32 cellular contexts compared by ENCODE assay signal in genomic region chr12:121117226-121117777, GRCh38.
"Had no signal": no experiment of that assay in that cellular context is flagged by ENCODE, and none has a peak within 500 bp of the region (broad histone marks: within the 10 kb centered on the region; RNA-seq: fewer than 3 reads in every experiment).

No MANE protein-coding gene starts in this region.

- ATAC-seq: activated naive CD4-positive, alpha-beta T cell treated with anti-CD3 and anti-CD28 coated beads, Interleukin-2, amount 50 U/mL, for 72 hours; activated T-cell treated with anti-CD3 and anti-CD28 coated beads, Interleukin-2, amount 50 U/mL, for 72 hours; gastroesophageal sphincter; T-helper 17 cell had no signal

- H3K36me3 Mint-ChIP-seq: activated naive CD4-positive, alpha-beta T cell treated with anti-CD3 and anti-CD28 coated beads, Interleukin-2, amount 10 ng/mL, durations not matched to agents 7 days and 5 days; activated naive CD4-positive, alpha-beta T cell treated with anti-CD3 and anti-CD28 coated beads, Interleukin-2, amount 50 U/mL, for 72 hours; activated naive CD8-positive, alpha-beta T cell treated with anti-CD3 and anti-CD28 coated beads, Interleukin-2, amount 10 ng/mL, durations not matched to agents 7 days and 5 days had no signal

- H3K27me3 Mint-ChIP-seq: activated T-cell treated with anti-CD3 and anti-CD28 coated beads, Interleukin-2, amount 50 U/mL, for 24 hours had no signal

- DNase-seq: activated CD4-positive, alpha-beta memory T cell treated with anti-CD3 and anti-CD28 coated beads, Interleukin-2, amount 10 ng/mL, durations not matched to agents 7 days and 5 days; activated CD4-positive, alpha-beta T cell treated with anti-CD3 and anti-CD28 coated beads for 4 hours; activated CD4-positive, alpha-beta T cell treated with anti-CD3 and anti-CD28 coated beads, Interleukin-2, amount 10 ng/mL, durations not matched to agents 7 days and 5 days; activated CD4-positive, alpha-beta T cell treated with anti-CD3 and anti-CD28 coated beads, Interleukin-2, amount 50 U/mL, for 4 hours; activated CD4-positive, CD25-positive, alpha-beta regulatory T cell; activated CD4-positive, CD25-positive, alpha-beta regulatory T cell treated with anti-CD3 and anti-CD28 coated beads, Interleukin-2, amount 50 U/mL, for 72 hours; activated CD8-positive, alpha-beta memory T cell treated with anti-CD3 and anti-CD28 coated beads, Interleukin-2, amount 50 U/mL, for 48 hours; activated gamma-delta T cell; activated naive CD4-positive, alpha-beta T cell; activated naive CD4-positive, alpha-beta T cell treated with anti-CD3 and anti-CD28 coated beads, Interleukin-2, amount 10 ng/mL, durations not matched to agents 7 days and 5 days; activated naive CD8-positive, alpha-beta T cell treated with anti-CD3 and anti-CD28 coated beads, Interleukin-2, amount 10 ng/mL, durations not matched to agents 7 days and 5 days; activated T-cell treated with anti-CD3 and anti-CD28 coated beads for 4 hours; activated T-cell treated with anti-CD3 and anti-CD28 coated beads, Interleukin-2, amount 50 U/mL, for 24 hours; activated T-cell treated with anti-CD3 and anti-CD28 coated beads, Interleukin-2, amount 50 U/mL, for 72 hours; anterior cingulate cortex; caudate nucleus; cerebellar nuclear complex; colonic mucosa; effector CD8-positive, alpha-beta T cell; esophagus squamous epithelium; foreskin melanocyte; T-helper 1 cell; T-helper 17 cell; T1000; WERI-Rb-1 had no signal

- H3K36me3 ChIP-seq: colonic mucosa, esophagus squamous epithelium, gastroesophageal sphincter, WERI-Rb-1 had no signal

- H3K9me3 ChIP-seq: colonic mucosa, esophagus squamous epithelium, gastroesophageal sphincter had no signal

- H3K27ac Mint-ChIP-seq: activated CD4-positive, alpha-beta memory T cell treated with anti-CD3 and anti-CD28 coated beads, Interleukin-2, amount 10 ng/mL, durations not matched to agents 7 days and 5 days; activated CD4-positive, alpha-beta T cell treated with anti-CD3 and anti-CD28 coated beads, Interleukin-2, amount 10 ng/mL, durations not matched to agents 7 days and 5 days; activated naive CD4-positive, alpha-beta T cell treated with anti-CD3 and anti-CD28 coated beads, Interleukin-2, amount 10 ng/mL, durations not matched to agents 7 days and 5 days; activated naive CD4-positive, alpha-beta T cell treated with anti-CD3 and anti-CD28 coated beads, Interleukin-2, amount 50 U/mL, for 72 hours; activated naive CD8-positive, alpha-beta T cell treated with anti-CD3 and anti-CD28 coated beads, Interleukin-2, amount 10 ng/mL, durations not matched to agents 7 days and 5 days; activated T-cell treated with anti-CD3 and anti-CD28 coated beads, Interleukin-2, amount 50 U/mL, for 24 hours; activated T-cell treated with anti-CD3 and anti-CD28 coated beads, Interleukin-2, amount 50 U/mL, for 72 hours; T-helper 17 cell; T-helper 2 cell treated with Interferon-gamma antibody and Interleukin-4, amounts not matched to agents 5 μg/mL and 100 μg/mL, for 36 hours had no signal

- H3K4me3 Mint-ChIP-seq: activated CD4-positive, alpha-beta memory T cell treated with anti-CD3 and anti-CD28 coated beads, Interleukin-2, amount 10 ng/mL, durations not matched to agents 7 days and 5 days; activated CD4-positive, alpha-beta T cell treated with anti-CD3 and anti-CD28 coated beads, Interleukin-2, amount 10 ng/mL, durations not matched to agents 7 days and 5 days; activated naive CD4-positive, alpha-beta T cell treated with anti-CD3 and anti-CD28 coated beads, Interleukin-2, amount 10 ng/mL, durations not matched to agents 7 days and 5 days; activated naive CD8-positive, alpha-beta T cell treated with anti-CD3 and anti-CD28 coated beads, Interleukin-2, amount 10 ng/mL, durations not matched to agents 7 days and 5 days; activated T-cell treated with anti-CD3 and anti-CD28 coated beads, Interleukin-2, amount 50 U/mL, for 24 hours; activated T-cell treated with anti-CD3 and anti-CD28 coated beads, Interleukin-2, amount 50 U/mL, for 72 hours; T-helper 17 cell; T-helper 2 cell treated with Interferon-gamma antibody and Interleukin-4, amounts not matched to agents 5 μg/mL and 100 μg/mL, for 36 hours had no signal

- H3K4me3 ChIP-seq: colonic mucosa, esophagus squamous epithelium, gastroesophageal sphincter had no signal

- FAIRE-seq: astrocyte, endometrium, endothelial cell of umbilical vein had no signal

- H3K9me3 Mint-ChIP-seq: activated CD4-positive, alpha-beta memory T cell treated with anti-CD3 and anti-CD28 coated beads, Interleukin-2, amount 10 ng/mL, durations not matched to agents 7 days and 5 days; activated CD4-positive, alpha-beta T cell treated with anti-CD3 and anti-CD28 coated beads, Interleukin-2, amount 10 ng/mL, durations not matched to agents 7 days and 5 days; activated naive CD4-positive, alpha-beta T cell treated with anti-CD3 and anti-CD28 coated beads, Interleukin-2, amount 10 ng/mL, durations not matched to agents 7 days and 5 days; activated naive CD4-positive, alpha-beta T cell treated with anti-CD3 and anti-CD28 coated beads, Interleukin-2, amount 50 U/mL, for 72 hours; activated naive CD8-positive, alpha-beta T cell treated with anti-CD3 and anti-CD28 coated beads, Interleukin-2, amount 10 ng/mL, durations not matched to agents 7 days and 5 days; activated T-cell treated with anti-CD3 and anti-CD28 coated beads, Interleukin-2, amount 50 U/mL, for 24 hours; activated T-cell treated with anti-CD3 and anti-CD28 coated beads, Interleukin-2, amount 50 U/mL, for 72 hours; T-helper 2 cell treated with Interferon-gamma antibody and Interleukin-4, amounts not matched to agents 5 μg/mL and 100 μg/mL, for 36 hours had no signal

- H3K4me1 ChIP-seq: colonic mucosa, esophagus squamous epithelium, gastroesophageal sphincter had no signal

- H3K27ac ChIP-seq: colonic mucosa, epithelial cell of prostate, esophagus squamous epithelium, gastroesophageal sphincter, WERI-Rb-1 had no signal

- H3K27me3 ChIP-seq: colonic mucosa, esophagus squamous epithelium had no signal
